Comparison of ENCODE assay signal across 8 cellular contexts in the genomic region with DNA sequence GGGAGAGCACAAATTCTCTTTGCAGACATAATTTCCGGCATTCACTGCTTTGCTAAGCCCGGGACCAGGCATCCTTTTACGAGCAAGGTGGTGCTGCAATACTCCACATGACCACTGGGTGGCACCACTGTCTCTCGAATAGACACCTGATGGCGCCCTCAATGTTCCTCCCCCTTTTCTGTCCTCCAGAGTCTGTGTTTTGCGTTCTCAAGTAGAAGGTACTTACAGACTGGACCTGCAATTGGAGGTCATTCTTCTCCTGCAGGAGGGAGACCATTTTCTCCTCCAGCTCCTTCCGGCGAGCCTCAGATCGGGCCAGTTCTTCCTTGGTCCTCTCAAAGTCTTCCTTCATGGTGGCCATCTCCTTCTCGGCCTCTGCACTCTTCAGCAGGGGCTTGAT. TPM values are rescaled to one million over a fixed set of nuclear protein-coding genes. Genes with fewer than 3 reads are reported as not detected.
DNase-seq lines count a peak whose midpoint lies in the region; ATAC-seq lines count a peak whose summit lies in the region.

No MANE protein-coding gene starts in this region.

- H3K27me3 ChIP-seq in neuronal stem cell (ENCODE audit: control insufficient read depth in 3 of 3, insufficient read depth in 3 of 3, low read depth in 1 of 3, low read length in 3 of 3) = no peaks in the 10 kb centered on the region

- H2BK12ac ChIP-seq in neuronal stem cell (ENCODE audit: low read length) = no peak overlapping the region

- ATAC-seq in HG03439 (IDR thresholded peaks at IDR 0.05; ENCODE audit: unreplicated experiment) (peak; percentile 66), GM18907 (IDR thresholded peaks at IDR 0.05; ENCODE audit: unreplicated experiment) (no peak)

- peaks cover 6% of the 10 kb centered on the region for H3K27me3 Mint-ChIP-seq in activated T-cell treated with anti-CD3 and anti-CD28 coated beads, Interleukin-2, amount 50 U/mL, for 24 hours

- no peak overlapping the region for H4K91ac ChIP-seq in neuronal stem cell (ENCODE audit: low read depth, low read length, poor library complexity)

- no peaks in the 10 kb centered on the region for H3K9me3 Mint-ChIP-seq in activated T-cell treated with anti-CD3 and anti-CD28 coated beads, Interleukin-2, amount 50 U/mL, for 24 hours

- no peaks in the 10 kb centered on the region for H3K9me3 ChIP-seq in neuronal stem cell (replicated peaks in 1 of 2; ENCODE audit: control insufficient read depth in 2 of 2, insufficient read depth in 1 of 2, low read depth in 1 of 2, low read length in 2 of 2)

- no peak overlapping the region for H2AFZ ChIP-seq in neuronal stem cell (ENCODE audit: low read length)

- peaks cover 2% of the 10 kb centered on the region for H3K4me1 Mint-ChIP-seq in activated T-cell treated with anti-CD3 and anti-CD28 coated beads, Interleukin-2, amount 50 U/mL, for 24 hours (ENCODE audit: low read depth)

- H2BK15ac ChIP-seq in neuronal stem cell (ENCODE audit: low read length) = no peak overlapping the region

- no peak overlapping the region for H3K9ac ChIP-seq in neuronal stem cell (ENCODE audit: low read depth, low read length, poor library complexity)

- no peak overlapping the region for H3K4ac ChIP-seq in neuronal stem cell (ENCODE audit: low read length)

- no peak overlapping the region for H3K18ac ChIP-seq in neuronal stem cell (ENCODE audit: low read length)

- no peak overlapping the region for H2AK5ac ChIP-seq in neuronal stem cell (ENCODE audit: low read depth, low read length)

- no peak overlapping the region for H3K14ac ChIP-seq in neuronal stem cell (ENCODE audit: low read length)

- DNase-seq in GF-D8 (lab: John Stamatoyannopoulos, UW) (peak; percentile 14), OCI-M2 (lab: John Stamatoyannopoulos, UW; ENCODE audit: unreplicated experiment) (peak; percentile 2), fibroblast of peridontal ligament (ENCODE audit: extremely low read depth) (peak; percentile 2), neuronal stem cell (ENCODE audit: low spot score) (peak; percentile 85), stromal cell of bone marrow (ENCODE audit: low read depth) (peak; percentile 39)
- peak; percentile 80 for DNase-seq in activated T-cell treated with anti-CD3 and anti-CD28 coated beads, Interleukin-2, amount 50 U/mL, for 24 hours

- WGBS in neuronal stem cell (ENCODE audit: extremely low coverage in 2 of 2, insufficient read length in 2 of 2, insufficient replicate concordance in 1 of 2), 2 donors = no CpG with 5 or more reads among the region's 10 CpGs

- no peak overlapping the region for H2BK5ac ChIP-seq in neuronal stem cell (ENCODE audit: low read length)

- no peak overlapping the region for H3K4me2 ChIP-seq in neuronal stem cell (ENCODE audit: insufficient read depth, low read length, poor library complexity, severe bottlenecking)

- H3K36me3 ChIP-seq in neuronal stem cell (replicated peaks in 1 of 2; ENCODE audit: control insufficient read depth in 2 of 2, insufficient read depth in 2 of 2, low read length in 2 of 2) = no peaks in the 10 kb centered on the region

- no peak overlapping the region for H4K8ac ChIP-seq in neuronal stem cell (ENCODE audit: low read depth, low read length)

- no peaks in the 10 kb centered on the region for H3K79me1 ChIP-seq in neuronal stem cell (ENCODE audit: low read depth, low read length)

- H3K27ac ChIP-seq in neuronal stem cell (replicated peaks; ENCODE audit: low read length) = no peak overlapping the region

- H2BK120ac ChIP-seq in neuronal stem cell (ENCODE audit: low read depth, low read length) = no peak overlapping the region

- H3K23ac ChIP-seq in neuronal stem cell (ENCODE audit: low read depth, low read length, poor library complexity) = no peak overlapping the region

- no peaks in the 10 kb centered on the region for H3K36me3 Mint-ChIP-seq in activated T-cell treated with anti-CD3 and anti-CD28 coated beads, Interleukin-2, amount 50 U/mL, for 24 hours (ENCODE audit: low read depth)

- H3K4me1 ChIP-seq in neuronal stem cell (ENCODE audit: control insufficient read depth in 2 of 2, insufficient read depth in 1 of 2, low read depth in 1 of 2, low read length in 2 of 2) = no peaks in the 10 kb centered on the region

- H3K4me3 ChIP-seq in neuronal stem cell (ENCODE audit: low read length in 2 of 2) = no peak overlapping the region

- no peak overlapping the region for H3K27ac Mint-ChIP-seq in activated T-cell treated with anti-CD3 and anti-CD28 coated beads, Interleukin-2, amount 50 U/mL, for 24 hours

- H3K4me3 Mint-ChIP-seq in activated T-cell treated with anti-CD3 and anti-CD28 coated beads, Interleukin-2, amount 50 U/mL, for 24 hours = no peak overlapping the region

RNA-seq across cellular contexts. Expression of gene MYH13, which starts 45.2 kb away (rescaled TPM):
- not detected for polyA plus RNA-seq in neuronal stem cell (2013, experiment 1 of 2)
- polyA plus RNA-seq in neuronal stem cell (2013, experiment 2 of 2) = not detected

Comparison
In these comparisons a context has a peak if more than half of its experiments do, and no peak if none do; other contexts are left out.
1. DNase-seq: peak in every context shown above with its lines; median percentile 85 in neuronal stem cell; 80 in activated T-cell treated with anti-CD3 and anti-CD28 coated beads, Interleukin-2, amount 50 U/mL, for 24 hours; 39 in stromal cell of bone marrow; 14 in GF-D8; 2 in OCI-M2; 2 in fibroblast of peridontal ligament.